Comparison of ENCODE assay signal across 8 cellular contexts in the genomic region with DNA sequence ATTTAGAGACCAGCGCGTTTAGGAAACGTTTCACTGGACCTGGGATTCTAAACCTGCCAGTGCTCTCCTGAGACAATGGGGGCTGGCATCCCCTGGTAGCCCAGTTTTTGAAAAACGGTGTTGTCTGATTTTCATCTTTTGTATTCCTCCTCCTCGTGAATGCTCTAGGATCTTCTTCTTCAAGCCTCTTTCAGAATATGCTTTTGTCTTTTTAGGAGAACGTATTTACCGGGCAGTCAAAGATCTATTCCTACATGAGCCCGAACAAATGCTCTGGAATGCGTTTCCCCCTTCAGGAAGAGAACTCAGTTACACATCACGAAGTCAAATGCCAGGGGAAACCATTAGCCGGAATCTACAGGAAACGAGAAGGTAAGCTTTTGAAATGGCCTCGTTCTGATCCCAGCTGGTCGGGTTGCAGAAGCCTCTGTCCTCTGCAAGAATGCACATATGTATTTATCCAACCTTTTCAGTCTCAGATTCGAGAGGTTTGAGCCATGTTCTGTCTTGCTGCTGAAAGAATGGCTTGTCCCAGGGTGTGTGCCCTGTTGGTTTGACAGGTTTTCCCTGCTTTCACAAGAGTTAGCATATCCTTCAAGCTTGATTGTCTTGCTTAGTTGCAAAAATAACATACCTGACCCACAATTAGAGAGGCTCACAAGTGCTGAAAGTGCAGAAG. TPM values are rescaled to one million over a fixed set of nuclear protein-coding genes. Genes with fewer than 3 reads are reported as not detected.
A peak's percentile ranks its signal among the peaks of the same experiment; 100 is the strongest.
DNase-seq lines count a peak whose midpoint lies in the region; ATAC-seq and TF ChIP-seq lines count a peak whose summit lies in the region.

No MANE protein-coding gene starts in this region.

- no peak for TF ChIP-seq CTCF in AG04449 (IDR thresholded peaks at IDR 0.05; ENCODE audit: insufficient read depth, low read length, missing control alignments)
- TF ChIP-seq CTCF in LNCaP clone FGC (IDR thresholded peaks at IDR 0.05; ENCODE audit: control insufficient read depth, extremely low read depth, insufficient read depth), result no peak

- peak overlapping the region; percentile 70 for H3K4me3 ChIP-seq in AG04449 (ENCODE audit: low read depth, low read length)
- peak overlapping the region; percentile 65 for H3K4me3 ChIP-seq in LNCaP clone FGC (ENCODE audit: low read depth, low read length)

- peak overlapping the region; percentile 69 to 92 (median 84) for H3K27ac Mint-ChIP-seq in naive thymus-derived CD8-positive, alpha-beta T cell

- H3K4me3 Mint-ChIP-seq in naive thymus-derived CD8-positive, alpha-beta T cell, result peak overlapping the region; percentile 78 to 94 (median 88)

- H3K9me3 Mint-ChIP-seq in naive thymus-derived CD8-positive, alpha-beta T cell, result no peaks in the 10 kb centered on the region

- ATAC-seq in naive thymus-derived CD8-positive, alpha-beta T cell, result no peak
- no peak for ATAC-seq in HG03565 (IDR thresholded peaks at IDR 0.05; ENCODE audit: unreplicated experiment)
- ATAC-seq in GM18867 (IDR thresholded peaks at IDR 0.05; ENCODE audit: unreplicated experiment), result no peak

- no peaks in the 10 kb centered on the region for H3K27me3 Mint-ChIP-seq in naive thymus-derived CD8-positive, alpha-beta T cell

- CTCF ChIA-PET in AG04449 (lab: Yijun Ruan, JAX), result interaction anchor here (0.9 to 1.4 kb wide), 3 partner anchors 9 to 192 kb away, joined by 3 read pairs; no protein-coding TSS in a partner anchor

- H3K4me1 Mint-ChIP-seq in naive thymus-derived CD8-positive, alpha-beta T cell, result peaks cover 14 to 43% (median 32%) of the 10 kb centered on the region in 4 donors

- peaks cover 0 to 41% (median 9%) of the 10 kb centered on the region in 3 donors for H3K36me3 Mint-ChIP-seq in naive thymus-derived CD8-positive, alpha-beta T cell

- POLR2A ChIA-PET in AG04449 (lab: Yijun Ruan, JAX), result no interaction called here
- POLR2A ChIA-PET in naive thymus-derived CD8-positive, alpha-beta T cell (lab: Charles Lee), result interaction anchor here (1.2 kb wide), 1 partner anchor 25 kb away, joined by 4 read pairs; no protein-coding TSS in a partner anchor

- no peak for DNase-seq in AG04449 (ENCODE audit: low read depth, low spot score)
- no peak for DNase-seq in LNCaP clone FGC (ENCODE audit: low read depth)
- peak; percentile 26 to 51 for DNase-seq in dermis microvascular lymphatic vessel endothelial cell (ENCODE audit: low read depth in 2 of 2)
- DNase-seq in naive thymus-derived CD8-positive, alpha-beta T cell, result no peak
- no peak for DNase-seq in germinal center (ENCODE audit: low spot score)
- no peak for DNase-seq in stimulated activated CD8-positive, alpha-beta memory T cell treated with anti-CD3 and anti-CD28 coated beads, Interleukin-4, amount 100 ng/mL, for 48 hours

RNA-seq across cellular contexts. Expression of gene KMT5A, which starts 6.6 kb away (rescaled TPM):
- total RNA-seq in dermis microvascular lymphatic vessel endothelial cell, result 24.9 and 25.4 TPM in 2 replicates
- total RNA-seq in naive thymus-derived CD8-positive, alpha-beta T cell, result 10 to 100 TPM; 23.7 to 26.5 TPM
- 1 to 10 TPM; 1.0 to 3.3 (median 1.7) TPM for polyA plus RNA-seq in naive thymus-derived CD8-positive, alpha-beta T cell

RNA-seq across cellular contexts. Expression of gene SBNO1, which starts 25.9 kb away (rescaled TPM):
- 20.3 and 20.9 TPM in 2 replicates for total RNA-seq in dermis microvascular lymphatic vessel endothelial cell
- 10 to 100 TPM; 48.0 to 52.1 TPM for total RNA-seq in naive thymus-derived CD8-positive, alpha-beta T cell
- polyA plus RNA-seq in naive thymus-derived CD8-positive, alpha-beta T cell, result 10 to 100 TPM; 29.8 to 36.1 (median 36.0) TPM

RNA-seq across cellular contexts. Expression of gene RILPL2, which starts 45.9 kb away (rescaled TPM):
- total RNA-seq in dermis microvascular lymphatic vessel endothelial cell, result 2.4 and 3.3 TPM in 2 replicates
- 1 to 10 TPM; 3.3 TPM for total RNA-seq in naive thymus-derived CD8-positive, alpha-beta T cell
- polyA plus RNA-seq in naive thymus-derived CD8-positive, alpha-beta T cell, result 1 to 10 TPM; 3.2 to 4.4 (median 3.9) TPM

Comparison
In these comparisons a context has a peak if more than half of its experiments do, and no peak if none do; other contexts are left out.
1. DNase-seq: peak in dermis microvascular lymphatic vessel endothelial cell (2 of 2); none in AG04449 (single experiment), LNCaP clone FGC (single experiment), naive thymus-derived CD8-positive, alpha-beta T cell (0 of 10), germinal center (single experiment) and stimulated activated CD8-positive, alpha-beta memory T cell treated with anti-CD3 and anti-CD28 coated beads, Interleukin-4, amount 100 ng/mL, for 48 hours (single experiment).